7 cellular contexts compared by ENCODE assay signal in genomic region chr17:48072811-48073210, GRCh38. TPM values are rescaled to one million over a fixed set of nuclear protein-coding genes. Genes with fewer than 3 reads are reported as not detected.
DNase-seq lines count a peak whose midpoint lies in the region; ATAC-seq and TF ChIP-seq lines count a peak whose summit lies in the region.
"Not testable (repeated sequence)": the region's sequence is repeated elsewhere in the genome, so short reads cannot be mapped to it uniquely, and the experiment has no call there.
"Had no signal": no experiment of that assay in that cellular context is flagged by ENCODE, and none has a peak within 500 bp of the region (broad histone marks: within the 10 kb centered on the region; RNA-seq: fewer than 3 reads in every experiment).

No MANE protein-coding gene starts in this region.

- over 99% methylated on average over 7 of the region's 9 CpGs for WGBS in mesenchymal stem cell
- WGBS in thyroid gland, 2 donors: 83 to 84% methylated on average over 9 of the region's 9 CpGs

- H3K36me3 Mint-ChIP-seq in WTC11 (peaks cover 66% of the 10 kb centered on the region), nephron (ENCODE audit: low read depth) (peaks cover 62% of the 10 kb centered on the region), progenitor cell of endocrine pancreas (ENCODE audit: insufficient read depth) (peaks cover 28% of the 10 kb centered on the region)

- H3K36me3 ChIP-seq in mesenchymal stem cell (ENCODE audit: control insufficient read depth in 1 of 2, insufficient read depth in 2 of 2, low read depth in 1 of 2, low read length in 2 of 2) (peaks cover 26 to 53% of the 10 kb centered on the region in 2 experiments), gastrocnemius medialis (peaks cover 0 to 39% of the 10 kb centered on the region in 2 donors)
- H3K36me3 ChIP-seq in thyroid gland: not testable (repeated sequence)

- peak overlapping the region; percentile 75; the same call in 1 of the 2 replicates for H3K27ac Mint-ChIP-seq in WTC11
- peak overlapping the region; percentile 23 to 57 (median 26) for H3K27ac Mint-ChIP-seq in nephron
- peak overlapping the region; percentile 52 for H3K27ac Mint-ChIP-seq in progenitor cell of endocrine pancreas

- H2BK120ac ChIP-seq in mesenchymal stem cell (ENCODE audit: low read depth, low read length): not testable (repeated sequence)

- not testable (repeated sequence) for H3K4me1 Mint-ChIP-seq in WTC11; progenitor cell of endocrine pancreas (ENCODE audit: low read depth)
- peaks cover 18% of the 10 kb centered on the region for H3K4me1 Mint-ChIP-seq in nephron

- H3K27ac ChIP-seq in mesenchymal stem cell (ENCODE audit: low read length, poor library complexity, severe bottlenecking) (peak overlapping the region; percentile 49), gastrocnemius medialis (peak overlapping the region; percentile 68 to 97 (median 82)), thyroid gland (peak overlapping the region; percentile 79 to 91 (median 88))

- H4K8ac ChIP-seq in mesenchymal stem cell (ENCODE audit: low read length): not testable (repeated sequence)

- POLR2A ChIA-PET in WTC11 (lab: Charles Lee): interaction anchor here (1.0 kb wide), 1 partner anchor 46 kb away, joined by 4 read pairs; no protein-coding TSS in a partner anchor

- H4K91ac ChIP-seq in mesenchymal stem cell (ENCODE audit: low read length): not testable (repeated sequence)

- H2AFZ ChIP-seq in mesenchymal stem cell (ENCODE audit: low read depth, low read length): not testable (repeated sequence)

- peak overlapping the region; percentile 36 for H3K9ac ChIP-seq in mesenchymal stem cell (ENCODE audit: low read length)

- not testable (repeated sequence) for H3K9me3 Mint-ChIP-seq in WTC11; nephron; progenitor cell of endocrine pancreas (ENCODE audit: low read depth)

- H3K4me1 ChIP-seq in mesenchymal stem cell (ENCODE audit: control insufficient read depth, insufficient read depth, low read depth, low read length): not testable (repeated sequence)
- H3K4me1 ChIP-seq in gastrocnemius medialis: peaks cover 11 to 18% of the 10 kb centered on the region in 2 donors
- H3K4me1 ChIP-seq in thyroid gland: peaks cover 45 to 54% of the 10 kb centered on the region in 2 donors

- not testable (repeated sequence) for H3K27me3 ChIP-seq in mesenchymal stem cell (ENCODE audit: control insufficient read depth in 1 of 2, insufficient read depth in 1 of 2, low read length in 2 of 2); gastrocnemius medialis; thyroid gland

- H3K14ac ChIP-seq in mesenchymal stem cell (ENCODE audit: low read length in 2 of 2): not testable (repeated sequence)

- H2BK15ac ChIP-seq in mesenchymal stem cell (ENCODE audit: low read depth, poor library complexity, severe bottlenecking): not testable (repeated sequence)

- CTCF ChIA-PET in WTC11 (lab: Charles Lee): interaction anchor here (0.9 to 3.8 kb wide), 3 partner anchors 38 to 48 kb away, joined by 3 to 16 read pairs (median 4); no protein-coding TSS in a partner anchor

- ATAC-seq in WTC11, gastrocnemius medialis: not testable (repeated sequence)

- H2BK12ac ChIP-seq in mesenchymal stem cell (ENCODE audit: low read length in 2 of 2): not testable (repeated sequence)

- H3K79me1 ChIP-seq in mesenchymal stem cell (replicated peaks; ENCODE audit: low read length, poor library complexity, severe bottlenecking): peaks cover 18% of the 10 kb centered on the region

- intact Hi-C loops in gastrocnemius medialis (cut with DNase I; ENCODE audit: low total_unique reads): not testable (repeated sequence)
- intact Hi-C loops in thyroid gland (cut with DNase I): loop anchor here (5.0 kb wide), 1 partner anchor 46 kb away; no protein-coding TSS in a partner anchor

- not testable (repeated sequence) for H3K18ac ChIP-seq in mesenchymal stem cell (ENCODE audit: low read depth in 1 of 2, low read length in 2 of 2)

- TF ChIP-seq CTCF in WTC11 (IDR thresholded peaks at IDR 0.05); nephron (IDR thresholded peaks at IDR 0.05; ENCODE audit: unreplicated experiment in 3 of 3); progenitor cell of endocrine pancreas (IDR thresholded peaks at IDR 0.05; ENCODE audit: unreplicated experiment); gastrocnemius medialis (IDR thresholded peaks at IDR 0.05 in 4 of 5, conservative IDR thresholded peaks at IDR 0.05 in 1 of 5); thyroid gland (IDR thresholded peaks at IDR 0.05): not testable (repeated sequence)

- not testable (repeated sequence) for H3K9me3 ChIP-seq in mesenchymal stem cell (ENCODE audit: control insufficient read depth, low read length); gastrocnemius medialis; thyroid gland

- not testable (repeated sequence) for H2BK5ac ChIP-seq in mesenchymal stem cell (ENCODE audit: low read depth, low read length, poor library complexity, severe bottlenecking)

- not testable (repeated sequence) for H3K27me3 Mint-ChIP-seq in WTC11 (ENCODE audit: low read depth); nephron (ENCODE audit: low read depth); progenitor cell of endocrine pancreas

- H3K4ac ChIP-seq in mesenchymal stem cell (ENCODE audit: low read depth in 1 of 2, low read length in 2 of 2): not testable (repeated sequence)

- H3K4me2 ChIP-seq in mesenchymal stem cell (ENCODE audit: low read length, poor library complexity, severe bottlenecking): not testable (repeated sequence)

- not testable (repeated sequence) for H3K4me3 Mint-ChIP-seq in WTC11; nephron; progenitor cell of endocrine pancreas (ENCODE audit: low read depth)

- in situ Hi-C loops in gastrocnemius medialis (cut with MboI; ENCODE audit: low sequenced_read_pairs in 4 of 4): loop anchor here (5.0 kb wide), 2 partner anchors 41 to 46 kb away; no protein-coding TSS in a partner anchor

- H3K23ac ChIP-seq in mesenchymal stem cell (ENCODE audit: low read length in 2 of 2): not testable (repeated sequence)

- TF ChIP-seq POLR2A in gastrocnemius medialis (IDR thresholded peaks at IDR 0.05); thyroid gland (IDR thresholded peaks at IDR 0.05): not testable (repeated sequence)

- H2AK5ac ChIP-seq in mesenchymal stem cell (ENCODE audit: low read length, severe bottlenecking): not testable (repeated sequence)

- H3K4me3 ChIP-seq in mesenchymal stem cell (ENCODE audit: insufficient read depth in 1 of 2, low read depth in 1 of 2, low read length in 2 of 2); gastrocnemius medialis; thyroid gland (replicated peaks in 1 of 3): not testable (repeated sequence)

- DNase-seq in WTC11 (ENCODE audit: low spot score); mesenchymal stem cell; progenitor cell of endocrine pancreas (ENCODE audit: low spot score, unreplicated experiment); gastrocnemius medialis; thyroid gland: not testable (repeated sequence)

RNA-seq across cellular contexts. Expression of gene NFE2L1, which starts 24.7 kb away (rescaled TPM):
- total RNA-seq in WTC11 (2021) (130 to 149 TPM (median 131 TPM) in 3 replicates), progenitor cell of endocrine pancreas (123 and 124 TPM in 2 replicates), gastrocnemius medialis (1,000 to 10,000 TPM in 2 of 4 donors, 100 to 1,000 TPM in 2; 622 to 1,180 (median 1,000) TPM), thyroid gland (100 to 1,000 TPM; 123 to 168 (median 131) TPM)
- polyA plus RNA-seq in mesenchymal stem cell (2013, experiment 1 of 2): 172 TPM
- 169 TPM for polyA plus RNA-seq in mesenchymal stem cell (2013, experiment 2 of 2)

RNA-seq across cellular contexts. Expression of gene CBX1, which starts 28.5 kb away (rescaled TPM):
- total RNA-seq in WTC11 (2021): 162 to 167 TPM (median 165 TPM) in 3 replicates
- 52.3 TPM for polyA plus RNA-seq in mesenchymal stem cell (2013, experiment 1 of 2)
- 51.7 TPM for polyA plus RNA-seq in mesenchymal stem cell (2013, experiment 2 of 2)
- total RNA-seq in progenitor cell of endocrine pancreas: 177 and 181 TPM in 2 replicates
- total RNA-seq in gastrocnemius medialis: 10 to 100 TPM; 26.0 to 34.1 (median 27.7) TPM
- 10 to 100 TPM; 33.0 to 49.1 (median 38.2) TPM for total RNA-seq in thyroid gland

RNA-seq across cellular contexts. Expression of gene SNX11, which starts 34.8 kb away (rescaled TPM):
- total RNA-seq in WTC11 (2021) (19.3 to 24.5 TPM (median 20.1 TPM) in 3 replicates), progenitor cell of endocrine pancreas (16.8 and 19.4 TPM in 2 replicates), gastrocnemius medialis (10 to 100 TPM in 2 of 4 donors, 1 to 10 TPM in 2; 7.3 to 16.3 (median 9.6) TPM), thyroid gland (10 to 100 TPM; 20.3 to 23.4 (median 22.0) TPM)
- polyA plus RNA-seq in mesenchymal stem cell (2013, experiment 1 of 2): 10.8 TPM
- 11.7 TPM for polyA plus RNA-seq in mesenchymal stem cell (2013, experiment 2 of 2)

RNA-seq across cellular contexts. Expression of gene COPZ2, which starts 35.2 kb away (rescaled TPM):
- total RNA-seq in WTC11 (2021) (0.37 to 0.44 TPM in 2 of 3 replicates, not detected in the other), progenitor cell of endocrine pancreas (0.64 TPM in 1 of 2 replicates, not detected in the other), gastrocnemius medialis (10 to 100 TPM; 40.5 to 76.9 (median 52.8) TPM), thyroid gland (10 to 100 TPM; 19.3 to 55.8 (median 45.2) TPM)
- polyA plus RNA-seq in mesenchymal stem cell (2013, experiment 1 of 2): 148 TPM
- polyA plus RNA-seq in mesenchymal stem cell (2013, experiment 2 of 2): 153 TPM
- total RNA-seq: A673 had no signal
